9 cellular contexts compared by ENCODE assay signal in the genomic region with DNA sequence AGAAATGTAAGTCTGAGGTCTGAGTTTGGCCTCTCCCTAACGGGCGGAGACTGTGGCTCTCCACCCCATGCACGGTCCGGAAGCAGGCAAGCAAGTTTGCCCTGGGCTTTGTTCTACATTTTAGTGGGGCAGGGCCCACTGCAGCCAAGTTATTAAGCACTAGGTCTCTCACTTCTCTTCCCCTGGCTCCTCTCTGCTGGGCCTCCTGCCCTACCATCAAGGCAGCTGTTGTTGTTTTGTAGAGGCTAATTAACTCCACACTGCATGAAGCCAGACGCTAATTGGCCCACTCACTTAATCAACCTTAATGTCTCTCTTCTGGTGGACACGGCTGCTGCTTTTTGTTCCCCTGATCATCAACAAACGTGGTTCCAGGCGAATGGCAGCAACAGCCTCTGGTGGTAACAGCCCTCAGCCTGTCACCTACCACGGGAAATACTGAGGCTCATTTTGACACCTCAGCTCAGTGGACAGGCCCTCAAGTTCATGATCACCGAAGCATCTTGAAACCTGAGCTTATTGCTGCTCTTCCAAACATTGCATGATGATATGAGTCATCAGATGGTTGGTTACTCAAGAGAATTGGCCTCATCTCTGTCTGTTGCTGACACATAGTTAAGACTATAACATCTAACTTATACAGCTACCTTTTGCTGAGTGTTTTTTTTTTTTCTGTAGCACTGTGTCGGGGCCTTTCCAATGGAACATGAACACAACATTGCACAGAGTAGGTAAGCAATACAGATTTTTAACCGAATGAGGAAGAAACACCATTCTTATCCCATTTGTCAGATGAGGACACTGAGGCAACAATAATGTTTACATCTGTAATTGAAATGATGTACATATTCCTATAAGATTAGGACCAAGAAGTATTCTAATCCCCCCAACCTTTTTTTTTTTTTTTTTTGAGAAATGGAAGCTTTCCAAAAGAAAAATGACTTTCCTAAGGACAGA. TPM values are rescaled to one million over a fixed set of nuclear protein-coding genes. Genes with fewer than 3 reads are reported as not detected.
DNase-seq lines count a peak whose midpoint lies in the region; ATAC-seq and TF ChIP-seq lines count a peak whose summit lies in the region.
"Had no signal": no experiment of that assay in that cellular context is flagged by ENCODE, and none has a peak within 500 bp of the region (broad histone marks: within the 10 kb centered on the region; RNA-seq: fewer than 3 reads in every experiment).

No MANE protein-coding gene starts in this region.

- H4K20me1 ChIP-seq in fibroblast of lung (ENCODE audit: control insufficient read depth, extremely low read depth, insufficient read depth, low read length), result no peaks in the 10 kb centered on the region

- H3K9me3 ChIP-seq in fibroblast of lung (ENCODE audit: control insufficient read depth, insufficient read depth, low read depth, low read length) (no peaks in the 10 kb centered on the region), upper lobe of right lung (peaks cover 6% of the 10 kb centered on the region)
- H3K9me3 ChIP-seq: SJSA1 had no signal

- ATAC-seq in GM19351 (IDR thresholded peaks at IDR 0.05; ENCODE audit: unreplicated experiment), result peak; percentile 85
- peak; percentile 87 for ATAC-seq in HG03342 (IDR thresholded peaks at IDR 0.05; ENCODE audit: unreplicated experiment)
- peak; percentile 66 for ATAC-seq in upper lobe of right lung
- ATAC-seq in activated CD8-positive, alpha-beta memory T cell treated with anti-CD3 and anti-CD28 coated beads, Interleukin-2, amount 10 ng/mL, durations not matched to agents 7 days and 5 days, result no peak

- H3K4me1 ChIP-seq in fibroblast of lung (ENCODE audit: control insufficient read depth, extremely low read depth, insufficient read depth, low read length) (peaks cover 4% of the 10 kb centered on the region), upper lobe of right lung (no peaks in the 10 kb centered on the region)
- H3K4me1 ChIP-seq: SJSA1 had no signal

- DNase-seq in DMS53 (lab: John Stamatoyannopoulos, UW), result peak; percentile 73
- DNase-seq in NCI-H82 (lab: John Stamatoyannopoulos, UW), result peak; percentile 88
- peak; percentile 87 to 95 for DNase-seq in fibroblast of lung (ENCODE audit: low read depth in 2 of 2)
- DNase-seq in upper lobe of right lung, result no peak
- DNase-seq in activated CD8-positive, alpha-beta memory T cell treated with anti-CD3 and anti-CD28 coated beads, Interleukin-2, amount 10 ng/mL, durations not matched to agents 7 days and 5 days, result no peak
- no peak for DNase-seq in NCI-H128 (lab: John Stamatoyannopoulos, UW; ENCODE audit: unreplicated experiment)

- H3K27me3 Mint-ChIP-seq in activated CD8-positive, alpha-beta memory T cell treated with anti-CD3 and anti-CD28 coated beads, Interleukin-2, amount 10 ng/mL, durations not matched to agents 7 days and 5 days, result peaks cover 58% of the 10 kb centered on the region

- CTCF ChIA-PET in activated CD8-positive, alpha-beta memory T cell treated with anti-CD3 and anti-CD28 coated beads, Interleukin-2, amount 10 ng/mL, durations not matched to agents 7 days and 5 days (lab: Charles Lee), result interaction anchor here (0.6 kb wide), 1 partner anchor 140 kb away, joined by 3 read pairs; no protein-coding TSS in a partner anchor

- H3K27me3 ChIP-seq in fibroblast of lung (ENCODE audit: control insufficient read depth, insufficient read depth, low read length) (peaks cover 7% of the 10 kb centered on the region), upper lobe of right lung (no peaks in the 10 kb centered on the region)

- H3K4me3 ChIP-seq in fibroblast of lung (replicated peaks in 1 of 4; ENCODE audit: control extremely low read depth in 1 of 4, insufficient read depth in 1 of 4, low read depth in 3 of 4, low read length in 4 of 4) (no peak overlapping the region), upper lobe of right lung (no peak overlapping the region)
- H3K4me3 ChIP-seq: SJSA1 had no signal

- H3K79me2 ChIP-seq in fibroblast of lung (ENCODE audit: control insufficient read depth, insufficient read depth, low read length), result no peaks in the 10 kb centered on the region

- intact Hi-C loops in upper lobe of right lung (cut with DNase I), result no loop called here

- H3K4me1 Mint-ChIP-seq in activated CD8-positive, alpha-beta memory T cell treated with anti-CD3 and anti-CD28 coated beads, Interleukin-2, amount 10 ng/mL, durations not matched to agents 7 days and 5 days, result no peaks in the 10 kb centered on the region

- H3K9ac ChIP-seq in fibroblast of lung (ENCODE audit: insufficient read depth, low read length), result no peak overlapping the region

- H3K9me3 Mint-ChIP-seq in activated CD8-positive, alpha-beta memory T cell treated with anti-CD3 and anti-CD28 coated beads, Interleukin-2, amount 10 ng/mL, durations not matched to agents 7 days and 5 days (ENCODE audit: low read depth), result no peaks in the 10 kb centered on the region

- H3K36me3 ChIP-seq in fibroblast of lung (ENCODE audit: control insufficient read depth, insufficient read depth, low read length) (no peaks in the 10 kb centered on the region), upper lobe of right lung (no peaks in the 10 kb centered on the region)
- H3K36me3 ChIP-seq: SJSA1 had no signal

- H3K27ac Mint-ChIP-seq in activated CD8-positive, alpha-beta memory T cell treated with anti-CD3 and anti-CD28 coated beads, Interleukin-2, amount 10 ng/mL, durations not matched to agents 7 days and 5 days, result no peak overlapping the region

- H3K27ac ChIP-seq in fibroblast of lung (ENCODE audit: insufficient read depth, low read length) (no peak overlapping the region), upper lobe of right lung (no peak overlapping the region)
- H3K27ac ChIP-seq: SJSA1 had no signal

- H3K4me2 ChIP-seq in fibroblast of lung (ENCODE audit: extremely low read depth, insufficient read depth, low read length), result no peak overlapping the region

- H3K4me3 Mint-ChIP-seq in activated CD8-positive, alpha-beta memory T cell treated with anti-CD3 and anti-CD28 coated beads, Interleukin-2, amount 10 ng/mL, durations not matched to agents 7 days and 5 days, result no peak overlapping the region

- H3K36me3 Mint-ChIP-seq in activated CD8-positive, alpha-beta memory T cell treated with anti-CD3 and anti-CD28 coated beads, Interleukin-2, amount 10 ng/mL, durations not matched to agents 7 days and 5 days, result no peaks in the 10 kb centered on the region

- no peak for TF ChIP-seq CTCF in fibroblast of lung (conservative IDR thresholded peaks at IDR 0.05 in 1 of 2, IDR thresholded peaks at IDR 0.05 in 1 of 2; ENCODE audit: low read depth in 1 of 2, low read length in 2 of 2)
- no peak for TF ChIP-seq CTCF in upper lobe of right lung (IDR thresholded peaks at IDR 0.05)

- no peak overlapping the region for H2AFZ ChIP-seq in fibroblast of lung (ENCODE audit: low read length)

RNA-seq across cellular contexts. Expression of a gene that starts 20.8 kb away (rescaled TPM):
- 0.17 and 0.51 TPM in 2 replicates for total RNA-seq in fibroblast of lung
- 0.03 and 0.15 TPM in 2 replicates for polyA plus RNA-seq in fibroblast of lung
- 0.14 TPM in 1 of 2 replicates, not detected in the other for polyA plus RNA-seq in fibroblast of lung (2012)
- not detected in 2 replicates for polyA minus RNA-seq in fibroblast of lung (ENCODE audit: low replicate concordance)
- 65.1 TPM for total RNA-seq in upper lobe of right lung
- total RNA-seq in activated CD8-positive, alpha-beta memory T cell treated with anti-CD3 and anti-CD28 coated beads, Interleukin-2, amount 10 ng/mL, durations not matched to agents 7 days and 5 days, result not detected
- total RNA-seq: SJSA1 had no signal

Comparison
In these comparisons a context has a peak if more than half of its experiments do, and no peak if none do; other contexts are left out.
1. DNase-seq: peak in DMS53 (single experiment), NCI-H82 (single experiment) and fibroblast of lung (2 of 2); none in upper lobe of right lung (single experiment), activated CD8-positive, alpha-beta memory T cell treated with anti-CD3 and anti-CD28 coated beads, Interleukin-2, amount 10 ng/mL, durations not matched to agents 7 days and 5 days (single experiment) and NCI-H128 (single experiment).
2. RNA of a gene that starts 20.8 kb away (total RNA-seq): 65.1 TPM in upper lobe of right lung (single experiment); 0.17 to 0.51 TPM in fibroblast of lung and not detected in activated CD8-positive, alpha-beta memory T cell treated with anti-CD3 and anti-CD28 coated beads, Interleukin-2, amount 10 ng/mL, durations not matched to agents 7 days and 5 days; every median in the first group is over 10 times any median in the second.